In genomic region chr10:110918633-110919348, GRCh38 we compare ENCODE assay signal across 8 cellular contexts. TPM values are rescaled to one million over a fixed set of nuclear protein-coding genes. Genes with fewer than 3 reads are reported as not detected.
DNase-seq lines count a peak whose midpoint lies in the region; ATAC-seq and TF ChIP-seq lines count a peak whose summit lies in the region.

Gene BBIP1 (minus strand): TSS chr10:110919180. CDS start chr10:110918157, 1,023 bp downstream.

- H3K4me1 Mint-ChIP-seq in osteocyte (ENCODE audit: unreplicated experiment): peaks cover 60% of the 10 kb centered on the region

- BruUV-seq in PC-9 (replicated peaks; lab: Mats Ljungman, UMichigan): TSS peak; percentile 66

- peak; percentile 99 for DNase-seq in GF-D8 (lab: John Stamatoyannopoulos, UW)
- DNase-seq in PC-9: peak in 1 of 2 experiments; percentile 98
- DNase-seq in adrenal gland: peak in 2 of 7 donors; percentile 94 to 96
- peak in 1 of 2 donors; percentile 100 for DNase-seq in cardiac muscle cell (ENCODE audit: low read depth in 1 of 2, low spot score in 1 of 2)
- DNase-seq in osteocyte (ENCODE audit: extremely low spot score, unreplicated experiment): peak; percentile 98
- no peak for DNase-seq in stimulated activated CD4-positive, alpha-beta T cell treated with anti-CD3 and anti-CD28 coated beads, Interleukin-4, amount 100 ng/mL, for 24 hours

- peaks cover 36% of the 10 kb centered on the region for H3K79me2 ChIP-seq in PC-9 (ENCODE audit: low read depth)

- H3K27ac ChIP-seq in HUES64 (ENCODE audit: low read depth, low read length): peak within 1 kb of the TSS; percentile 97
- H3K27ac ChIP-seq in PC-9: peak within 1 kb of the TSS; percentile 83
- H3K27ac ChIP-seq in adrenal gland: peak within 1 kb of the TSS; percentile 97 to 100 (median 98)
- peak within 1 kb of the TSS; percentile 95 for H3K27ac ChIP-seq in cardiac muscle cell

- peak within 1 kb of the TSS; percentile 100 for H3K27ac Mint-ChIP-seq in osteocyte (ENCODE audit: unreplicated experiment)

- H3K36me3 ChIP-seq in HUES64 (ENCODE audit: insufficient read depth, low read length): no peaks in the 10 kb centered on the region
- H3K36me3 ChIP-seq in PC-9 (ENCODE audit: low read depth): no peaks in the 10 kb centered on the region
- H3K36me3 ChIP-seq in adrenal gland (replicated peaks in 1 of 2): no peaks in the 10 kb centered on the region
- H3K36me3 ChIP-seq in cardiac muscle cell: no peaks in the 10 kb centered on the region

- TF ChIP-seq CTCF in PC-9 (conservative IDR thresholded peaks at IDR 0.05) (no peak), adrenal gland (IDR thresholded peaks at IDR 0.05) (peak in 2 of 6 experiments; percentile 2 to 5), cardiac muscle cell (IDR thresholded peaks at IDR 0.05; ENCODE audit: low read depth, low read length) (no peak), osteocyte (IDR thresholded peaks at IDR 0.05) (no peak)

- no peaks in the 10 kb centered on the region for H3K9me3 Mint-ChIP-seq in osteocyte (ENCODE audit: unreplicated experiment)

- POLR2A ChIA-PET in PC-9 (lab: Charles Lee; ENCODE audit: unreplicated experiment): interaction anchor here (0.5 to 0.9 kb wide), 15 partner anchors 18 to 819 kb away, joined by 3 to 14 read pairs (median 5); no protein-coding TSS in a partner anchor

- H3K27me3 Mint-ChIP-seq in osteocyte (ENCODE audit: unreplicated experiment): no peaks in the 10 kb centered on the region

- H2AFZ ChIP-seq in PC-9: peak within 1 kb of the TSS; percentile 98

- no peaks in the 10 kb centered on the region for H3K9me2 ChIP-seq in PC-9 (ENCODE audit: insufficient read depth)

- peak within 1 kb of the TSS; percentile 97 for H3K4me3 Mint-ChIP-seq in osteocyte (ENCODE audit: unreplicated experiment)

- no peaks in the 10 kb centered on the region for H3K36me3 Mint-ChIP-seq in osteocyte (ENCODE audit: unreplicated experiment)

- peak within 1 kb of the TSS; percentile 86 for H3K4me2 ChIP-seq in PC-9

- ATAC-seq in GM21576 (IDR thresholded peaks at IDR 0.05; ENCODE audit: unreplicated experiment): peak; percentile 52

- no peaks in the 10 kb centered on the region for H3K27me3 ChIP-seq in HUES64 (ENCODE audit: insufficient read depth, low read length)
- no peaks in the 10 kb centered on the region for H3K27me3 ChIP-seq in PC-9 (ENCODE audit: insufficient read depth, low read depth)
- no peaks in the 10 kb centered on the region for H3K27me3 ChIP-seq in adrenal gland
- no peaks in the 10 kb centered on the region for H3K27me3 ChIP-seq in cardiac muscle cell

- intact Hi-C loops in PC-9 (cut with micrococcal nuclease; ENCODE audit: unreplicated experiment): no loop called here
- intact Hi-C loops in adrenal gland (cut with DNase I): no loop called here

- WGBS in HUES64: under 1% methylated on average over 42 of the region's 42 CpGs
- 0 to 1% (median 0%) methylated on average over 16 to 42 of the region's 42 CpGs for WGBS in adrenal gland, 4 donors

- H3K4me1 ChIP-seq in HUES64 (ENCODE audit: insufficient read depth, low read length) (peaks cover 30% of the 10 kb centered on the region), PC-9 (replicated peaks; ENCODE audit: insufficient read depth) (peaks cover 24% of the 10 kb centered on the region), adrenal gland (replicated peaks in 1 of 2) (peaks cover 14 to 39% of the 10 kb centered on the region in 2 donors), cardiac muscle cell (ENCODE audit: low read depth) (peaks cover 30% of the 10 kb centered on the region)

- H3K4me3 ChIP-seq in HUES64 (ENCODE audit: low read length) (peak within 1 kb of the TSS; percentile 89), PC-9 (peak within 1 kb of the TSS; percentile 92), adrenal gland (peak within 1 kb of the TSS; percentile 66 to 94 (median 76)), cardiac muscle cell (peak within 1 kb of the TSS; percentile 75)

- H3K9ac ChIP-seq in HUES64 (ENCODE audit: low read depth, low read length): peak within 1 kb of the TSS; percentile 81

- H3F3A ChIP-seq in PC-9 (ENCODE audit: insufficient read depth, low read depth): 0 out of 2 replicates have a peak, but pooled peaks cover 4% of the 10 kb centered on the region

- CTCF ChIA-PET in PC-9 (lab: Charles Lee): interaction anchor here (0.6 to 1.8 kb wide), 4 partner anchors 10 to 684 kb away, joined by 3 to 5 read pairs (median 4); no protein-coding TSS in a partner anchor

- peak; percentile 75 to 85 for TF ChIP-seq POLR2A in adrenal gland (IDR thresholded peaks at IDR 0.05)

- no peaks in the 10 kb centered on the region for H4K20me1 ChIP-seq in PC-9 (ENCODE audit: insufficient read depth)

- H3K9me3 ChIP-seq in HUES64 (ENCODE audit: insufficient read depth, low read depth, low read length) (no peaks in the 10 kb centered on the region), PC-9 (ENCODE audit: insufficient read depth, low read depth) (no peaks in the 10 kb centered on the region), adrenal gland (replicated peaks in 1 of 3) (no peaks in the 10 kb centered on the region), cardiac muscle cell (ENCODE audit: low read depth) (no peaks in the 10 kb centered on the region)

RNA-seq across cellular contexts. Expression of gene BBIP1, which starts in this region (rescaled TPM):
- 17.7 TPM for polyA plus RNA-seq in HUES64 (2013, experiment 1 of 2)
- 31.6 TPM for polyA plus RNA-seq in HUES64 (2013, experiment 2 of 2)
- total RNA-seq in PC-9 (2021) (8.5 and 14.9 TPM in 2 replicates), adrenal gland (10 to 100 TPM; 14.5 to 51.7 (median 39.8) TPM), cardiac muscle cell (10.9 and 25.6 TPM in 2 replicates), osteocyte (35.2 and 39.5 TPM in 2 replicates)
- polyA plus RNA-seq in adrenal gland (10 to 100 TPM; 46.5 to 86.9 (median 50.8) TPM), cardiac muscle cell (28.3 and 37.8 TPM in 2 replicates)
